1 cellular context compared by ENCODE assay signal in genomic region chr7:142485617-142486226, GRCh38.
TF ChIP-seq lines count a peak whose summit lies in the region.

No MANE protein-coding gene starts in this region.

TF ChIP-seq in A549, 52 proteins besides CTCF, POLR2A, EP300 and RAD21 (continued from another document):
- TF ChIP-seq FOXS1 (CRISPR knock-in tag; IDR thresholded peaks at IDR 0.05): no peak
- TF ChIP-seq JUNB (IDR thresholded peaks at IDR 0.05): no peak
- TF ChIP-seq HOXB13 (CRISPR knock-in tag; IDR thresholded peaks at IDR 0.05; ENCODE audit: low read depth): no peak
- no peak for TF ChIP-seq GATA3 (IDR thresholded peaks at IDR 0.05; ENCODE audit: borderline replicate concordance)
- no peak for TF ChIP-seq BCL3 (IDR thresholded peaks at IDR 0.05)
- no peak for TF ChIP-seq JUN (IDR thresholded peaks at IDR 0.05)
- no peak for TF ChIP-seq CHD4 (IDR thresholded peaks at IDR 0.05; ENCODE audit: borderline replicate concordance)
- TF ChIP-seq MYC (IDR thresholded peaks at IDR 0.05; ENCODE audit: borderline replicate concordance, low read length): no peak
- TF ChIP-seq TP53 (CRISPR knock-in tag; IDR thresholded peaks at IDR 0.05): no peak
- TF ChIP-seq ATOH8 (CRISPR knock-in tag; IDR thresholded peaks at IDR 0.05; ENCODE audit: low read depth): no peak
- TF ChIP-seq ZC3H11A (IDR thresholded peaks at IDR 0.05): no peak
- no peak for TF ChIP-seq E2F6 (IDR thresholded peaks at IDR 0.05; ENCODE audit: borderline replicate concordance, low read depth)
- TF ChIP-seq CBX8 (IDR thresholded peaks at IDR 0.05): no peak
- no peak for TF ChIP-seq HOXB5 (CRISPR knock-in tag; IDR thresholded peaks at IDR 0.05)
